16 cellular contexts compared by ENCODE assay signal in genomic region chr4:93748380-93748779, GRCh38.
A peak's percentile ranks its signal among the peaks of the same experiment; 100 is the strongest.
DNase-seq lines count a peak whose midpoint lies in the region; ATAC-seq and TF ChIP-seq lines count a peak whose summit lies in the region.
"Had no signal": no experiment of that assay in that cellular context is flagged by ENCODE, and none has a peak within 500 bp of the region (broad histone marks: within the 10 kb centered on the region; RNA-seq: fewer than 3 reads in every experiment).

No MANE protein-coding gene starts in this region.

- TF ChIP-seq POLR2A in esophagus muscularis mucosa (IDR thresholded peaks at IDR 0.05; ENCODE audit: low read depth): no peak

- H3K4me3 ChIP-seq in upper lobe of right lung (no peak overlapping the region), esophagus muscularis mucosa (no peak overlapping the region)
- H3K4me3 ChIP-seq: pancreas, thyroid gland had no signal

- H3K27me3 ChIP-seq in upper lobe of right lung (no peaks in the 10 kb centered on the region), esophagus muscularis mucosa (no peaks in the 10 kb centered on the region)
- H3K27me3 ChIP-seq: pancreas, thyroid gland had no signal

- H3K4me1 ChIP-seq in upper lobe of right lung (peaks cover 6% of the 10 kb centered on the region), esophagus muscularis mucosa (no peaks in the 10 kb centered on the region)
- H3K4me1 ChIP-seq: pancreas, thyroid gland had no signal

- no peaks in the 10 kb centered on the region for H3K36me3 ChIP-seq in upper lobe of right lung
- no peaks in the 10 kb centered on the region for H3K36me3 ChIP-seq in esophagus muscularis mucosa
- H3K36me3 ChIP-seq: pancreas, thyroid gland had no signal

- peak; percentile 18 for DNase-seq in COLO829 (ENCODE audit: low spot score)
- DNase-seq in M059J (ENCODE audit: low read depth): peak; percentile 20
- DNase-seq in upper lobe of right lung: no peak
- DNase-seq in NCI-H2171 (lab: John Stamatoyannopoulos, UW): no peak
- DNase-seq in NCI-H345 (lab: John Stamatoyannopoulos, UW): no peak
- no peak for DNase-seq in esophagus muscularis mucosa (ENCODE audit: extremely low spot score)
- DNase-seq: activated CD8-positive, alpha-beta T cell treated with anti-CD3 and anti-CD28 coated beads, Interleukin-2, amount 10 ng/mL, durations not matched to agents 7 days and 5 days; NCI-H187 treated with DMSO at 0.1 percent for 48 hours; NCI-H510A treated with DMSO at 0.1 percent for 48 hours; pancreas; stimulated activated CD4-positive, alpha-beta T cell treated with anti-CD3 and anti-CD28 coated beads, Interleukin-4, amount 100 ng/mL, for 4 hours; thyroid gland had no signal

- ATAC-seq in GM21367 (IDR thresholded peaks at IDR 0.05; ENCODE audit: unreplicated experiment) (peak; percentile 39), HG02938 (IDR thresholded peaks at IDR 0.05; ENCODE audit: unreplicated experiment) (peak; percentile 37), upper lobe of right lung (no peak)
- ATAC-seq: activated CD8-positive, alpha-beta T cell treated with anti-CD3 and anti-CD28 coated beads, Interleukin-2, amount 10 ng/mL, durations not matched to agents 7 days and 5 days; left lobe of liver; pancreas; WTC11 had no signal

- intact Hi-C loops in upper lobe of right lung (cut with DNase I) (no loop called here), esophagus muscularis mucosa (cut with DNase I) (no loop called here)

- no peak for TF ChIP-seq CTCF in upper lobe of right lung (IDR thresholded peaks at IDR 0.05)
- no peak for TF ChIP-seq CTCF in esophagus muscularis mucosa (IDR thresholded peaks at IDR 0.05)

- no peak for TF ChIP-seq EP300 in esophagus muscularis mucosa (IDR thresholded peaks at IDR 0.05)

- H3K27ac ChIP-seq in upper lobe of right lung: no peak overlapping the region
- no peak overlapping the region for H3K27ac ChIP-seq in esophagus muscularis mucosa (replicated peaks in 1 of 4)
- H3K27ac ChIP-seq: pancreas, thyroid gland had no signal

- 71% methylated on average over 5 of the region's 5 CpGs for WGBS in esophagus muscularis mucosa

- H3K9me3 ChIP-seq in upper lobe of right lung (no peaks in the 10 kb centered on the region), esophagus muscularis mucosa (peaks cover 0 to 4% (median 0%) of the 10 kb centered on the region in 4 donors)
- H3K9me3 ChIP-seq: pancreas, thyroid gland had no signal

Comparison
In these comparisons a context has a peak if more than half of its experiments do, and no peak if none do; other contexts are left out.
1. DNase-seq: peak in COLO829 (single experiment) and M059J (single experiment); none in upper lobe of right lung (single experiment), NCI-H2171 (single experiment), NCI-H345 (single experiment) and esophagus muscularis mucosa (single experiment).